ENCODE assay signal across 14 cellular contexts in genomic region chr9:9631302-9631701, GRCh38.
A peak's percentile ranks its signal among the peaks of the same experiment; 100 is the strongest.
DNase-seq lines count a peak whose midpoint lies in the region; ATAC-seq and TF ChIP-seq lines count a peak whose summit lies in the region.
"Had no signal": no experiment of that assay in that cellular context is flagged by ENCODE, and none has a peak within 500 bp of the region (broad histone marks: within the 10 kb centered on the region; RNA-seq: fewer than 3 reads in every experiment).

No MANE protein-coding gene starts in this region.

- no peaks in the 10 kb centered on the region for H3K36me3 ChIP-seq in gastrocnemius medialis
- H3K36me3 ChIP-seq: ascending aorta had no signal

- H3K27me3 ChIP-seq in gastrocnemius medialis: no peaks in the 10 kb centered on the region
- H3K27me3 ChIP-seq: ascending aorta had no signal

- no peak overlapping the region for H3K27ac ChIP-seq in gastrocnemius medialis
- H3K27ac ChIP-seq: ascending aorta had no signal

- ATAC-seq in GM18867 (IDR thresholded peaks at IDR 0.05; ENCODE audit: unreplicated experiment) (peak; percentile 93), GM21723 (IDR thresholded peaks at IDR 0.05; ENCODE audit: unreplicated experiment) (peak; percentile 83), HG03095 (IDR thresholded peaks at IDR 0.05; ENCODE audit: unreplicated experiment) (peak; percentile 67), gastrocnemius medialis (no peak), HG03039 (IDR thresholded peaks at IDR 0.05; ENCODE audit: unreplicated experiment) (no peak)
- ATAC-seq: T-cell had no signal

- H3K4me1 ChIP-seq in gastrocnemius medialis: no peaks in the 10 kb centered on the region

- H3K4me3 ChIP-seq in astrocyte of the spinal cord (ENCODE audit: low read depth, low read length) (no peak overlapping the region), gastrocnemius medialis (no peak overlapping the region)
- H3K4me3 ChIP-seq: ascending aorta had no signal

- in situ Hi-C loops in astrocyte of the spinal cord (cut with HindIII; ENCODE audit: low sequenced_read_pairs): no loop called here
- in situ Hi-C loops in gastrocnemius medialis (cut with MboI; ENCODE audit: low sequenced_read_pairs in 4 of 4): no loop called here

- no peak for TF ChIP-seq POLR2A in gastrocnemius medialis (IDR thresholded peaks at IDR 0.05)

- intact Hi-C loops in gastrocnemius medialis (cut with DNase I; ENCODE audit: low total_unique reads): no loop called here

- DNase-seq in astrocyte of the spinal cord (ENCODE audit: low read depth, low spot score) (peak; percentile 53), gastrocnemius medialis (no peak), occipital lobe (lab: John Stamatoyannopoulos, UW) (no peak), NCI-H2196 treated with DMSO at 0.1 percent for 48 hours (lab: John Stamatoyannopoulos, UW; ENCODE audit: unreplicated experiment) (no peak)
- DNase-seq: activated CD4-positive, alpha-beta T cell treated with anti-CD3 and anti-CD28 coated beads for 48 hours; effector CD4-positive, alpha-beta T cell; foreskin melanocyte; stimulated activated CD4-positive, alpha-beta T cell treated with anti-CD3 and anti-CD28 coated beads, Interleukin-4, amount 100 ng/mL, for 1 hour; T-cell had no signal

- TF ChIP-seq CTCF in astrocyte of the spinal cord (IDR thresholded peaks at IDR 0.05; ENCODE audit: low read depth, low read length) (no peak), gastrocnemius medialis (IDR thresholded peaks at IDR 0.05 in 4 of 5, conservative IDR thresholded peaks at IDR 0.05 in 1 of 5) (no peak)

- no peaks in the 10 kb centered on the region for H3K9me3 ChIP-seq in gastrocnemius medialis
- H3K9me3 ChIP-seq: ascending aorta had no signal

Comparison
In these comparisons a context has a peak if more than half of its experiments do, and no peak if none do; other contexts are left out.
1. ATAC-seq: peak in GM18867 (single experiment), GM21723 (single experiment) and HG03095 (single experiment); none in gastrocnemius medialis (0 of 2) and HG03039 (single experiment).